ENCODE assay signal across 8 cellular contexts in genomic region chr3:142987080-142987700, GRCh38. TPM values are rescaled to one million over a fixed set of nuclear protein-coding genes. Genes with fewer than 3 reads are reported as not detected.
DNase-seq lines count a peak whose midpoint lies in the region; ATAC-seq, FAIRE-seq and TF ChIP-seq lines count a peak whose summit lies in the region.

No MANE protein-coding gene starts in this region.

- H3K4me1 ChIP-seq in kidney (ENCODE audit: control insufficient read depth in 1 of 2, insufficient read depth in 1 of 2, low read depth in 1 of 2, low read length in 2 of 2): no peaks in the 10 kb centered on the region
- H3K4me1 ChIP-seq in vagina: no peaks in the 10 kb centered on the region

- H3K27ac ChIP-seq in C4-2B (no peak overlapping the region), kidney (ENCODE audit: low read depth in 2 of 2, low read length in 2 of 2) (no peak overlapping the region), vagina (no peak overlapping the region)

- FAIRE-seq in kidney (lab: Jason Lieb, UNC) (peak; percentile 85), urothelium cell line (lab: Jason Lieb, UNC) (no peak)

- peak; percentile 90 for TF ChIP-seq CTCF in C4-2B (conservative IDR thresholded peaks at IDR 0.05)
- peak; percentile 53 for TF ChIP-seq CTCF in kidney (IDR thresholded peaks at IDR 0.05; ENCODE audit: borderline replicate concordance, extremely low read depth, insufficient read depth)
- peak in 2 of 3 experiments; percentile 31 to 52 for TF ChIP-seq CTCF in vagina (IDR thresholded peaks at IDR 0.05)

- H3K27me3 ChIP-seq in vagina: no peaks in the 10 kb centered on the region

- no peak for TF ChIP-seq POLR2A in vagina (IDR thresholded peaks at IDR 0.05)

- DNase-seq in NCI-H2171 (lab: John Stamatoyannopoulos, UW): peak; percentile 30
- DNase-seq in astrocyte of the hippocampus (ENCODE audit: low read depth, low spot score): peak; percentile 56
- no peak for DNase-seq in kidney
- DNase-seq in vagina (ENCODE audit: extremely low spot score in 2 of 2): no peak
- no peak for DNase-seq in urothelium cell line (ENCODE audit: low spot score)

- H3K9me3 ChIP-seq in kidney (ENCODE audit: control insufficient read depth in 1 of 2, low read length in 2 of 2) (no peaks in the 10 kb centered on the region), vagina (no peaks in the 10 kb centered on the region)

- no peaks in the 10 kb centered on the region for H3K36me3 ChIP-seq in kidney (ENCODE audit: control insufficient read depth in 1 of 2, insufficient read depth in 2 of 2, low read length in 2 of 2)
- no peaks in the 10 kb centered on the region for H3K36me3 ChIP-seq in vagina

- no peak overlapping the region for H3K4me3 ChIP-seq in kidney (ENCODE audit: low read length in 2 of 2)
- H3K4me3 ChIP-seq in vagina: no peak overlapping the region

- intact Hi-C loops in kidney (cut with DNase I): no loop called here
- intact Hi-C loops in vagina (cut with DNase I): no loop called here

- ATAC-seq in GM21576 (IDR thresholded peaks at IDR 0.05; ENCODE audit: unreplicated experiment): peak; percentile 50
- ATAC-seq in GM19324 (IDR thresholded peaks at IDR 0.05; ENCODE audit: low FRiP score, unreplicated experiment): no peak

- H3K9ac ChIP-seq in kidney (ENCODE audit: low read length in 2 of 2): no peak overlapping the region

RNA-seq across cellular contexts. Expression of gene U2SURP, which starts 14.2 kb away (rescaled TPM):
- total RNA-seq in kidney (97.7 TPM), vagina (72.2 TPM)
- polyA plus RNA-seq in kidney (ENCODE audit: insufficient read depth, low read depth, low replicate concordance): 23.0 TPM

RNA-seq across cellular contexts. Expression of gene PAQR9, which starts 23.7 kb away (rescaled TPM):
- total RNA-seq in kidney: 0.09 TPM
- polyA plus RNA-seq in kidney (ENCODE audit: insufficient read depth, low read depth, low replicate concordance): not detected
- total RNA-seq in vagina: not detected

Comparison
In these comparisons a context has a peak if more than half of its experiments do, and no peak if none do; other contexts are left out.
1. DNase-seq: peak in NCI-H2171 (single experiment) and astrocyte of the hippocampus (single experiment); none in kidney (single experiment), vagina (0 of 2) and urothelium cell line (single experiment).
2. Peak in every context shown above with its lines, with median percentiles within 50 percentile points of each other: CTCF ChIP-seq.